Comparison of ENCODE assay signal across 8 cellular contexts in genomic region chr10:98446656-98447221, GRCh38. TPM values are rescaled to one million over a fixed set of nuclear protein-coding genes. Genes with fewer than 3 reads are reported as not detected.
A peak's percentile ranks its signal among the peaks of the same experiment; 100 is the strongest.
DNase-seq lines count a peak whose midpoint lies in the region; ATAC-seq and TF ChIP-seq lines count a peak whose summit lies in the region.

Gene HPS1 (minus strand): TSS chr10:98446935. CDS start chr10:98443240, 3,695 bp downstream.

- TF ChIP-seq CTCF in parathyroid adenoma (IDR thresholded peaks at IDR 0.05) = no peak
- no peak for TF ChIP-seq CTCF in thyroid gland (IDR thresholded peaks at IDR 0.05)

- intact Hi-C loops in head of caudate nucleus (cut with DNase I) (no loop called here), thyroid gland (cut with DNase I) (no loop called here)

- peak within 1 kb of the TSS; percentile 92 for H2AFZ ChIP-seq in parathyroid adenoma

- WGBS in thyroid gland, 2 donors = 6 to 44% methylated on average over 3 to 23 of the region's 47 CpGs

- no peaks in the 10 kb centered on the region for H3K9me3 ChIP-seq in SK-N-MC (ENCODE audit: low read depth, low read length)
- no peaks in the 10 kb centered on the region for H3K9me3 ChIP-seq in parathyroid adenoma (ENCODE audit: control insufficient read depth, low read length)
- H3K9me3 ChIP-seq in thyroid gland = no peaks in the 10 kb centered on the region

- peaks cover 0 to 3% of the 10 kb centered on the region in 2 donors for H3K9me3 Mint-ChIP-seq in activated naive CD4-positive, alpha-beta T cell treated with anti-CD3 and anti-CD28 coated beads, Interleukin-2, amount 50 U/mL, for 72 hours

- peak within 1 kb of the TSS; percentile 83 for H3K4me3 ChIP-seq in SK-N-MC
- H3K4me3 ChIP-seq in parathyroid adenoma (ENCODE audit: low read depth, low read length) = peak within 1 kb of the TSS; percentile 58
- H3K4me3 ChIP-seq in thyroid gland (replicated peaks in 1 of 3) = peak within 1 kb of the TSS; percentile 58 to 79 (median 77)

- peak; percentile 58 to 85 for TF ChIP-seq POLR2A in thyroid gland (IDR thresholded peaks at IDR 0.05)

- H3K27ac ChIP-seq in SK-N-MC (peak within 1 kb of the TSS; percentile 13; the same call in 1 of the 2 replicates), parathyroid adenoma (peak within 1 kb of the TSS; percentile 62), thyroid gland (peak within 1 kb of the TSS; percentile 74 to 89 (median 87))

- peak within 1 kb of the TSS; percentile 81 for H3K9ac ChIP-seq in SK-N-MC (ENCODE audit: insufficient read length)
- H3K9ac ChIP-seq in parathyroid adenoma = no peak within 1 kb of the TSS

- peaks cover 6% of the 10 kb centered on the region; the same call in 1 of the 2 replicates for H3K36me3 ChIP-seq in SK-N-MC (ENCODE audit: insufficient read depth, low read length)
- no peaks in the 10 kb centered on the region for H3K36me3 ChIP-seq in parathyroid adenoma (ENCODE audit: control insufficient read depth, insufficient read depth, low read length)
- peaks cover 5 to 7% of the 10 kb centered on the region in 2 donors for H3K36me3 ChIP-seq in thyroid gland

- ATAC-seq in GM21360 (IDR thresholded peaks at IDR 0.05; ENCODE audit: unreplicated experiment) = peak; percentile 86
- ATAC-seq in activated naive CD4-positive, alpha-beta T cell treated with anti-CD3 and anti-CD28 coated beads, Interleukin-2, amount 50 U/mL, for 72 hours = peak; percentile 89 to 94

- peak within 1 kb of the TSS; percentile 58 for H3K4me2 ChIP-seq in parathyroid adenoma (ENCODE audit: low read length)

- H3K27me3 ChIP-seq in parathyroid adenoma (ENCODE audit: control insufficient read depth, insufficient read depth, low read length) (no peaks in the 10 kb centered on the region), thyroid gland (no peaks in the 10 kb centered on the region)

- peak; percentile 40 for DNase-seq in DMS153 (lab: John Stamatoyannopoulos, UW)
- peak; percentile 71 for DNase-seq in HT1080 (ENCODE audit: low read depth)
- DNase-seq in SK-N-MC (ENCODE audit: low read depth, low spot score) = no peak
- peak; percentile 87 for DNase-seq in activated naive CD4-positive, alpha-beta T cell treated with anti-CD3 and anti-CD28 coated beads, Interleukin-2, amount 50 U/mL, for 72 hours (ENCODE audit: low spot score in 2 of 2)
- peak; percentile 43 to 93 (median 87) for DNase-seq in head of caudate nucleus
- peak; percentile 78 to 79 for DNase-seq in thyroid gland

- peaks cover 20 to 27% of the 10 kb centered on the region in 2 donors for H3K36me3 Mint-ChIP-seq in activated naive CD4-positive, alpha-beta T cell treated with anti-CD3 and anti-CD28 coated beads, Interleukin-2, amount 50 U/mL, for 72 hours

- peak within 1 kb of the TSS; percentile 92 to 97 for H3K27ac Mint-ChIP-seq in activated naive CD4-positive, alpha-beta T cell treated with anti-CD3 and anti-CD28 coated beads, Interleukin-2, amount 50 U/mL, for 72 hours

- no peaks in the 10 kb centered on the region for H3K79me2 ChIP-seq in parathyroid adenoma

- H3K4me1 ChIP-seq in parathyroid adenoma (no peaks in the 10 kb centered on the region), thyroid gland (peaks cover 7 to 18% of the 10 kb centered on the region in 2 donors)

RNA-seq across cellular contexts. Expression of gene HPS1, which starts in this region (rescaled TPM):
- 20.0 and 30.4 TPM in 2 replicates for total RNA-seq in HT1080 (2014; rRNA removed; shearing (Covaris generic))
- 20.5 and 28.2 TPM in 2 replicates for polyA plus RNA-seq in HT1080 (2015; cell fraction: cytosol; rRNA removed)
- 24.8 and 33.6 TPM in 2 replicates for polyA plus RNA-seq in HT1080 (2015; cell fraction: nucleus; rRNA removed)
- 10 to 100 TPM; 22.8 to 57.4 TPM for total RNA-seq in activated naive CD4-positive, alpha-beta T cell treated with anti-CD3 and anti-CD28 coated beads, Interleukin-2, amount 50 U/mL, for 72 hours
- total RNA-seq in thyroid gland = 10 to 100 TPM; 48.6 to 66.7 (median 60.5) TPM

Comparison
In these comparisons a context has a peak if more than half of its experiments do, and no peak if none do; other contexts are left out.
1. H3K27ac ChIP-seq: peak in every context shown above with its lines; median percentile 87 in thyroid gland; 62 in parathyroid adenoma; 13 in SK-N-MC.